11 cellular contexts compared by ENCODE assay signal in the genomic region with DNA sequence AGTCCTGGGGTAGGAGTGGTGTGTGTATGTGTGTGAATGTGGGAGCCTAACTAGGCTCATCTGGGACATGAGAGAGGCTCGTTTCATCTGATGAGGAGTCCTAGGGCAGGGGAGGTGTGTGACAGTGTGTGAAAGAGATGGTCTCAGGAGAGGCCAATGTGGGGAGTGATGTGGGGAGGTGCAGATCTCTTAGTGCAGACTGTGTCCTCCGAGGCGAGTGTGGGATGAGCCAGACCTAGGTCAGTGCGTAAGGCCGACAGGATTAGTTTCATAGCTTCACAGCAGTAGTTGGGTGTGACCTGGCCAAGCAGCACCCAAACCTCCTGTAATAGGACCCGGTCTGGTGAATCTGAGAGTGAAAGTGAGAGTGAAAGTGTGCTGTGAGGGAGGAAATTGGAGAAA.
DNase-seq lines count a peak whose midpoint lies in the region; ATAC-seq and TF ChIP-seq lines count a peak whose summit lies in the region.
"Had no signal": no experiment of that assay in that cellular context is flagged by ENCODE, and none has a peak within 500 bp of the region (broad histone marks: within the 10 kb centered on the region; RNA-seq: fewer than 3 reads in every experiment).

No MANE protein-coding gene starts in this region.

- DNase-seq in GM13976 (ENCODE audit: low spot score) (peak; percentile 41), stomach (no peak), prostate gland (ENCODE audit: low spot score) (no peak), putamen (ENCODE audit: low spot score) (no peak), NCI-H128 (lab: John Stamatoyannopoulos, UW; ENCODE audit: unreplicated experiment) (no peak)
- DNase-seq: colonic mucosa, NCI-H1417 treated with DMSO at 0.1 percent for 48 hours, PC-9 had no signal

- ATAC-seq in GM19395 (IDR thresholded peaks at IDR 0.05; ENCODE audit: unreplicated experiment) (peak; percentile 90), HG02798 (IDR thresholded peaks at IDR 0.05; ENCODE audit: poor library complexity, unreplicated experiment) (peak; percentile 84), HG03520 (IDR thresholded peaks at IDR 0.05; ENCODE audit: unreplicated experiment) (peak; percentile 66)

- TF ChIP-seq CTCF in GM13976 (IDR thresholded peaks at IDR 0.05; ENCODE audit: borderline replicate concordance, control extremely low read depth, extremely low read depth, insufficient read depth, missing control alignments) (no peak), stomach (IDR thresholded peaks at IDR 0.05) (no peak), prostate gland (IDR thresholded peaks at IDR 0.05) (no peak)

- no peaks in the 10 kb centered on the region for H3K4me1 ChIP-seq in stomach
- H3K4me1 ChIP-seq in prostate gland (replicated peaks): no peaks in the 10 kb centered on the region
- H3K4me1 ChIP-seq: colonic mucosa had no signal

- TF ChIP-seq POLR2A in stomach (IDR thresholded peaks at IDR 0.05) (no peak), prostate gland (IDR thresholded peaks at IDR 0.05) (no peak)

- TF ChIP-seq EP300 in stomach (IDR thresholded peaks at IDR 0.05): no peak

- intact Hi-C loops in stomach (cut with DNase I; ENCODE audit: low total_unique reads) (no loop called here), prostate gland (cut with DNase I) (no loop called here)

- no peak overlapping the region for H3K27ac ChIP-seq in stomach
- H3K27ac ChIP-seq in prostate gland: no peak overlapping the region
- H3K27ac ChIP-seq: colonic mucosa, PC-9 had no signal

- H3K27me3 ChIP-seq in stomach (no peaks in the 10 kb centered on the region), prostate gland (replicated peaks; ENCODE audit: insufficient read depth) (no peaks in the 10 kb centered on the region)
- H3K27me3 ChIP-seq: colonic mucosa had no signal

- H3K9me3 ChIP-seq in stomach: no peaks in the 10 kb centered on the region
- H3K9me3 ChIP-seq in prostate gland: no peaks in the 10 kb centered on the region
- H3K9me3 ChIP-seq: colonic mucosa had no signal

- no peaks in the 10 kb centered on the region for H3K36me3 ChIP-seq in stomach
- no peaks in the 10 kb centered on the region for H3K36me3 ChIP-seq in prostate gland
- H3K36me3 ChIP-seq: colonic mucosa had no signal

- 77 to 87% (median 81%) methylated on average over 6 of the region's 6 CpGs for WGBS in stomach, 5 donors
- WGBS in prostate gland: 92% methylated on average over 6 of the region's 6 CpGs

- in situ Hi-C loops in GM13976 (cut with MboI; ENCODE audit: low sequenced_read_pairs, unreplicated experiment): no loop called here

- H3K4me3 ChIP-seq in stomach (no peak overlapping the region), prostate gland (no peak overlapping the region)
- H3K4me3 ChIP-seq: colonic mucosa, PC-9 had no signal
